Comparison of ENCODE assay signal across 8 cellular contexts in genomic region chr5:177453852-177454396, GRCh38. TPM values are rescaled to one million over a fixed set of nuclear protein-coding genes. Genes with fewer than 3 reads are reported as not detected.
DNase-seq lines count a peak whose midpoint lies in the region; ATAC-seq and TF ChIP-seq lines count a peak whose summit lies in the region.

No MANE protein-coding gene starts in this region.

- H2BK20ac ChIP-seq in IMR-90 (ENCODE audit: low read depth, low read length) = no peak overlapping the region

- H2BK5ac ChIP-seq in IMR-90 (ENCODE audit: low read depth, low read length, poor library complexity, severe bottlenecking) = no peak overlapping the region
- no peak overlapping the region for H2BK5ac ChIP-seq in mesenchymal stem cell (ENCODE audit: low read depth, low read length, poor library complexity, severe bottlenecking)

- no peak overlapping the region for H3K27ac Mint-ChIP-seq in MCF 10A (ENCODE audit: low read depth, unreplicated experiment)

- no peak for TF ChIP-seq CTCF in IMR-90 (conservative IDR thresholded peaks at IDR 0.05; ENCODE audit: low read depth, low read length)
- TF ChIP-seq CTCF in MCF 10A (IDR thresholded peaks at IDR 0.05; ENCODE audit: unreplicated experiment) = no peak
- TF ChIP-seq CTCF in GM10248 (IDR thresholded peaks at IDR 0.05; ENCODE audit: control extremely low read depth, extremely low read depth, low read depth, missing control alignments) = no peak

- H3K36me3 Mint-ChIP-seq in MCF 10A (ENCODE audit: insufficient read depth, unreplicated experiment) = peaks cover 38% of the 10 kb centered on the region

- peaks cover 6% of the 10 kb centered on the region for H3K4me1 Mint-ChIP-seq in MCF 10A (ENCODE audit: insufficient read depth, unreplicated experiment)

- H3K14ac ChIP-seq in IMR-90 (replicated peaks; ENCODE audit: low read depth, low read length) (no peak overlapping the region), mesenchymal stem cell (ENCODE audit: low read length in 2 of 2) (peak overlapping the region in 1 of 2 experiments; percentile 69)

- H2AK5ac ChIP-seq in IMR-90 (ENCODE audit: low read depth, low read length) (no peak overlapping the region), mesenchymal stem cell (ENCODE audit: low read length, severe bottlenecking) (peak overlapping the region; percentile 8)

- H3K27ac ChIP-seq in IMR-90 (ENCODE audit: insufficient read depth, low read length) (no peak overlapping the region), mesenchymal stem cell (ENCODE audit: low read length, poor library complexity, severe bottlenecking) (no peak overlapping the region)

- peak; percentile 56 for DNase-seq in Ammon's horn (ENCODE audit: low spot score)
- no peak for DNase-seq in IMR-90
- no peak for DNase-seq in MCF 10A (ENCODE audit: unreplicated experiment)
- no peak for DNase-seq in mesenchymal stem cell
- DNase-seq in NOMO-1 treated with DMSO at 0.1 percent for 48 hours (lab: John Stamatoyannopoulos, UW; ENCODE audit: unreplicated experiment) = no peak
- DNase-seq in OCI-M1 (lab: John Stamatoyannopoulos, UW) = no peak
- no peak for DNase-seq in GM10248 (ENCODE audit: extremely low spot score)

- H3K18ac ChIP-seq in IMR-90 (ENCODE audit: low read depth, low read length) (no peak overlapping the region), mesenchymal stem cell (ENCODE audit: low read depth in 1 of 2, low read length in 2 of 2) (peak overlapping the region in 1 of 2 experiments; percentile 31)

- dilution Hi-C loops in IMR-90 (cut with HindIII; ENCODE audit: low sequenced_read_pairs, unreplicated experiment) = no loop called here

- no peak overlapping the region for H3K9ac ChIP-seq in IMR-90 (ENCODE audit: low read depth, low read length)
- peak overlapping the region; percentile 74 for H3K9ac ChIP-seq in mesenchymal stem cell (ENCODE audit: low read length)

- H4K91ac ChIP-seq in IMR-90 (ENCODE audit: insufficient read depth, low read depth, low read length) = no peak overlapping the region
- H4K91ac ChIP-seq in mesenchymal stem cell (ENCODE audit: low read length) = no peak overlapping the region

- CTCF ChIA-PET in IMR-90 (lab: Yijun Ruan, JAX) = interaction anchor here (1.1 to 5.2 kb wide), 4 partner anchors 9 to 102 kb away, joined by 3 to 44 read pairs (median 8); partner anchors contain the start of gene LMAN2
- CTCF ChIA-PET in MCF 10A (lab: Yijun Ruan, JAX) = interaction anchor here (0.6 to 15.3 kb wide), 25 partner anchors 9 to 669 kb away, joined by 3 to 277 read pairs (median 8); partner anchors contain the start of genes PDLIM7, PFN3 and PRR7
- CTCF ChIA-PET in GM10248 (lab: Yijun Ruan, JAX) = interaction anchor here (0.7 to 21.0 kb wide), 27 partner anchors 11 to 796 kb away, joined by 3 to 549 read pairs (median 9); partner anchors contain the start of genes DOK3, F12, GRK6 and LMAN2

- POLR2A ChIA-PET in IMR-90 (lab: Charles Lee; ENCODE audit: unreplicated experiment) = interaction anchor here (1.2 kb wide), 1 partner anchor 43 kb away, joined by 3 read pairs; no protein-coding TSS in a partner anchor
- POLR2A ChIA-PET in MCF 10A (lab: Yijun Ruan, JAX) = interaction anchor here (0.7 to 12.7 kb wide), 16 partner anchors 8 to 925 kb away, joined by 3 to 202 read pairs (median 6); partner anchors contain the start of genes GRK6, LMAN2, PFN3 and PRR7
- POLR2A ChIA-PET in GM10248 (lab: Yijun Ruan, JAX) = interaction anchor here (1.0 to 2.1 kb wide), 2 partner anchors 28 to 50 kb away, joined by 6 to 10 read pairs; partner anchors contain the start of gene GRK6

- H2AFZ ChIP-seq in IMR-90 (replicated peaks; ENCODE audit: low read length, poor library complexity) = peak overlapping the region; percentile 82
- H2AFZ ChIP-seq in mesenchymal stem cell (ENCODE audit: low read depth, low read length) = no peak overlapping the region

- no peak overlapping the region for H3K56ac ChIP-seq in IMR-90 (ENCODE audit: extremely low read depth, insufficient read depth, low read length)

- no peaks in the 10 kb centered on the region for H3K9me1 ChIP-seq in IMR-90 (ENCODE audit: insufficient read depth, low read length)

- peak; percentile 9 for ATAC-seq in GM18873 (IDR thresholded peaks at IDR 0.05; ENCODE audit: low FRiP score, unreplicated experiment)
- no peak for ATAC-seq in IMR-90 (ENCODE audit: low read depth)

- H2BK120ac ChIP-seq in IMR-90 (ENCODE audit: low read depth, low read length) (no peak overlapping the region), mesenchymal stem cell (ENCODE audit: low read depth, low read length) (no peak overlapping the region)

- peaks cover 47% of the 10 kb centered on the region for H4K20me1 ChIP-seq in IMR-90 (ENCODE audit: insufficient read depth, low read length)

- no peaks in the 10 kb centered on the region for H3K9me3 Mint-ChIP-seq in MCF 10A (ENCODE audit: unreplicated experiment)

- BruUV-seq in IMR-90 (replicated peaks; lab: Mats Ljungman, UMichigan) (no TSS peak), MCF 10A (replicated peaks; lab: Mats Ljungman, UMichigan) (no TSS peak)

- H2BK12ac ChIP-seq in mesenchymal stem cell (ENCODE audit: low read length in 2 of 2) = no peak overlapping the region

- H4K8ac ChIP-seq in IMR-90 (ENCODE audit: low read depth in 2 of 2, low read length in 2 of 2) = peak overlapping the region in 1 of 2 experiments; percentile 4; a peak in 1 of 4 replicates
- no peak overlapping the region for H4K8ac ChIP-seq in mesenchymal stem cell (ENCODE audit: low read length)

- H4K5ac ChIP-seq in IMR-90 (ENCODE audit: low read depth, low read length) = no peak overlapping the region

- H3K36me3 ChIP-seq in IMR-90 (ENCODE audit: control insufficient read depth, insufficient read depth, low read length) (peaks cover 23% of the 10 kb centered on the region), mesenchymal stem cell (ENCODE audit: control insufficient read depth in 1 of 2, insufficient read depth in 2 of 2, low read depth in 1 of 2, low read length in 2 of 2) (peaks cover 24 to 52% of the 10 kb centered on the region in 2 experiments)

- intact Hi-C loops in IMR-90 (cut with micrococcal nuclease) = loop anchor here (1.0 kb wide), 4 partner anchors 50 to 340 kb away; no protein-coding TSS in a partner anchor
- intact Hi-C loops in MCF 10A (cut with micrococcal nuclease) = loop anchor here (1.0 to 2.0 kb wide), 5 partner anchors 28 to 340 kb away; partner anchors contain the start of gene GRK6

- H3K79me1 ChIP-seq in IMR-90 (ENCODE audit: low read depth in 1 of 2, low read length in 2 of 2) = peaks cover 0 to 7% of the 10 kb centered on the region in 2 experiments; a peak in 1 of 4 replicates
- H3K79me1 ChIP-seq in mesenchymal stem cell (replicated peaks; ENCODE audit: low read length, poor library complexity, severe bottlenecking) = peaks cover 20% of the 10 kb centered on the region

- H3K9me3 ChIP-seq in IMR-90 (ENCODE audit: control insufficient read depth, insufficient read depth, low read length) (no peaks in the 10 kb centered on the region), mesenchymal stem cell (ENCODE audit: control insufficient read depth, low read length) (no peaks in the 10 kb centered on the region)

- H3K4me2 ChIP-seq in IMR-90 (ENCODE audit: low read depth, low read length) (no peak overlapping the region), mesenchymal stem cell (ENCODE audit: low read length, poor library complexity, severe bottlenecking) (peak overlapping the region; percentile 72)

- H2AK9ac ChIP-seq in IMR-90 (replicated peaks; ENCODE audit: low read depth, low read length, poor library complexity) = peak overlapping the region; percentile 7

- in situ Hi-C loops in IMR-90 (cut with MboI; ENCODE audit: low sequenced_read_pairs) = no loop called here

- no peak overlapping the region for H3K4ac ChIP-seq in IMR-90 (ENCODE audit: low read depth, low read length)
- no peak overlapping the region for H3K4ac ChIP-seq in mesenchymal stem cell (ENCODE audit: low read depth in 1 of 2, low read length in 2 of 2)

- no peaks in the 10 kb centered on the region for H3K27me3 Mint-ChIP-seq in MCF 10A (ENCODE audit: insufficient read depth, unreplicated experiment)

- H3K4me3 Mint-ChIP-seq in MCF 10A (ENCODE audit: unreplicated experiment) = peak overlapping the region; percentile 70

- peaks cover 8% of the 10 kb centered on the region for H3K4me1 ChIP-seq in IMR-90 (ENCODE audit: control insufficient read depth, insufficient read depth, low read length)
- H3K4me1 ChIP-seq in mesenchymal stem cell (ENCODE audit: control insufficient read depth, insufficient read depth, low read depth, low read length) = peaks cover 40% of the 10 kb centered on the region

- no peak for TF ChIP-seq POLR2A in IMR-90 (IDR thresholded peaks at IDR 0.05; ENCODE audit: low read depth, low read length)

- H3K4me3 ChIP-seq in IMR-90 (ENCODE audit: insufficient read depth, low read depth, low read length) (no peak overlapping the region), mesenchymal stem cell (ENCODE audit: insufficient read depth in 1 of 2, low read depth in 1 of 2, low read length in 2 of 2) (peak overlapping the region; percentile 7 to 69)

- 73% methylated on average over 3 of the region's 31 CpGs; no CpG with 5 or more reads in 1 of the 2 experiments for WGBS in IMR-90 (ENCODE audit: extremely low coverage in 2 of 2, insufficient read length in 1 of 2), 2 experiments
- WGBS in mesenchymal stem cell = 14% methylated on average over 27 of the region's 31 CpGs

- H3K27me3 ChIP-seq in IMR-90 (ENCODE audit: control insufficient read depth, insufficient read depth, low read length) (no peaks in the 10 kb centered on the region), mesenchymal stem cell (ENCODE audit: control insufficient read depth in 1 of 2, insufficient read depth in 1 of 2, low read length in 2 of 2) (no peaks in the 10 kb centered on the region)

- H3K23ac ChIP-seq in IMR-90 (ENCODE audit: low read depth, low read length) = no peak overlapping the region
- H3K23ac ChIP-seq in mesenchymal stem cell (ENCODE audit: low read length in 2 of 2) = no peak overlapping the region

- TF ChIP-seq RAD21 in IMR-90 (IDR thresholded peaks at IDR 0.05; ENCODE audit: low read length) = no peak

- H2BK15ac ChIP-seq in IMR-90 (ENCODE audit: low read depth, low read length) (no peak overlapping the region), mesenchymal stem cell (ENCODE audit: low read depth, poor library complexity, severe bottlenecking) (no peak overlapping the region)

RNA-seq across cellular contexts. Expression of gene PRR7, which starts 7.3 kb away (rescaled TPM):
- 1.1 TPM in 2 replicates for total RNA-seq in IMR-90 (2012; rRNA removed)
- polyA plus RNA-seq in IMR-90 (2012; rRNA removed) = 10.1 and 13.6 TPM in 2 replicates
- polyA plus RNA-seq in IMR-90 (2012; cell fraction: cytosol; rRNA removed) = 11.9 and 36.3 TPM in 2 replicates
- polyA plus RNA-seq in IMR-90 (2012; cell fraction: nucleus; rRNA removed; ENCODE audit: low replicate concordance) = 12.9 and 42.6 TPM in 2 replicates
- 15.0 and 23.2 TPM in 2 replicates for total RNA-seq in MCF 10A (2022)
- 8.6 TPM for polyA plus RNA-seq in mesenchymal stem cell (2013, experiment 1 of 2)
- polyA plus RNA-seq in mesenchymal stem cell (2013, experiment 2 of 2) = 7.8 TPM

RNA-seq across cellular contexts. Expression of gene DBN1, which starts 19.5 kb away (rescaled TPM):
- total RNA-seq in IMR-90 (2012; rRNA removed) (122 and 212 TPM in 2 replicates), MCF 10A (2022) (149 and 165 TPM in 2 replicates)
- 187 and 235 TPM in 2 replicates for polyA plus RNA-seq in IMR-90 (2012; rRNA removed)
- polyA plus RNA-seq in IMR-90 (2012; cell fraction: cytosol; rRNA removed) = 150 and 193 TPM in 2 replicates
- polyA plus RNA-seq in IMR-90 (2012; cell fraction: nucleus; rRNA removed; ENCODE audit: low replicate concordance) = 786 and 1,481 TPM in 2 replicates
- 149 TPM for polyA plus RNA-seq in mesenchymal stem cell (2013, experiment 1 of 2)
- 150 TPM for polyA plus RNA-seq in mesenchymal stem cell (2013, experiment 2 of 2)

RNA-seq across cellular contexts. Expression of gene GRK6, which starts 27.4 kb away (rescaled TPM):
- total RNA-seq in IMR-90 (2012; rRNA removed) (30.1 and 35.0 TPM in 2 replicates), MCF 10A (2022) (45.2 and 52.0 TPM in 2 replicates)
- 25.3 and 30.1 TPM in 2 replicates for polyA plus RNA-seq in IMR-90 (2012; rRNA removed)
- 29.1 and 34.2 TPM in 2 replicates for polyA plus RNA-seq in IMR-90 (2012; cell fraction: cytosol; rRNA removed)
- polyA plus RNA-seq in IMR-90 (2012; cell fraction: nucleus; rRNA removed; ENCODE audit: low replicate concordance) = 23.2 and 34.3 TPM in 2 replicates
- 12.5 TPM for polyA plus RNA-seq in mesenchymal stem cell (2013, experiment 1 of 2)
- polyA plus RNA-seq in mesenchymal stem cell (2013, experiment 2 of 2) = 13.0 TPM

RNA-seq across cellular contexts. Expression of gene PDLIM7, which starts 43.5 kb away (rescaled TPM):
- total RNA-seq in IMR-90 (2012; rRNA removed) (70.4 and 72.5 TPM in 2 replicates), MCF 10A (2022) (164 and 257 TPM in 2 replicates)
- 534 and 574 TPM in 2 replicates for polyA plus RNA-seq in IMR-90 (2012; rRNA removed)
- polyA plus RNA-seq in IMR-90 (2012; cell fraction: cytosol; rRNA removed) = 252 and 588 TPM in 2 replicates
- 1,535 and 3,107 TPM in 2 replicates for polyA plus RNA-seq in IMR-90 (2012; cell fraction: nucleus; rRNA removed; ENCODE audit: low replicate concordance)
- polyA plus RNA-seq in mesenchymal stem cell (2013, experiment 1 of 2) = 221 TPM
- polyA plus RNA-seq in mesenchymal stem cell (2013, experiment 2 of 2) = 213 TPM

RNA-seq across cellular contexts. Expression of gene F12, which starts 44.6 kb away (rescaled TPM):
- total RNA-seq in IMR-90 (2012; rRNA removed) (0.36 and 0.56 TPM in 2 replicates), MCF 10A (2022) (13.6 and 16.5 TPM in 2 replicates)
- 1.2 and 1.4 TPM in 2 replicates for polyA plus RNA-seq in IMR-90 (2012; rRNA removed)
- 1.2 and 1.5 TPM in 2 replicates for polyA plus RNA-seq in IMR-90 (2012; cell fraction: cytosol; rRNA removed)
- 1.3 and 4.0 TPM in 2 replicates for polyA plus RNA-seq in IMR-90 (2012; cell fraction: nucleus; rRNA removed; ENCODE audit: low replicate concordance)
- polyA plus RNA-seq in mesenchymal stem cell (2013, experiment 1 of 2) = 1.2 TPM
- 1.3 TPM for polyA plus RNA-seq in mesenchymal stem cell (2013, experiment 2 of 2)
